8 cellular contexts compared by ENCODE assay signal in genomic region chr11:19713221-19714092, GRCh38. TPM values are rescaled to one million over a fixed set of nuclear protein-coding genes. Genes with fewer than 3 reads are reported as not detected.
DNase-seq lines count a peak whose midpoint lies in the region; ATAC-seq and TF ChIP-seq lines count a peak whose summit lies in the region.

No MANE protein-coding gene starts in this region.

- H3K36me3 Mint-ChIP-seq in activated CD4-positive, alpha-beta T cell treated with anti-CD3 and anti-CD28 coated beads, Interleukin-2, amount 10 ng/mL, durations not matched to agents 7 days and 5 days (ENCODE audit: low read depth), result no peaks in the 10 kb centered on the region

- POLR2A ChIA-PET in BJ (lab: Charles Lee), result no interaction called here
- POLR2A ChIA-PET in activated CD4-positive, alpha-beta T cell treated with anti-CD3 and anti-CD28 coated beads, Interleukin-2, amount 10 ng/mL, durations not matched to agents 7 days and 5 days (lab: Charles Lee), result no interaction called here

- no peaks in the 10 kb centered on the region; the same call in 1 of the 2 replicates for H3K36me3 ChIP-seq in BJ (ENCODE audit: control insufficient read depth, insufficient read depth, low read length)
- no peaks in the 10 kb centered on the region for H3K36me3 ChIP-seq in skeletal muscle tissue (ENCODE audit: control insufficient read depth in 3 of 3, insufficient read depth in 3 of 3, low read length in 3 of 3)

- H3K27me3 ChIP-seq in BJ (ENCODE audit: control insufficient read depth, insufficient read depth, low read length), result no peaks in the 10 kb centered on the region
- H3K27me3 ChIP-seq in skeletal muscle tissue (ENCODE audit: control insufficient read depth in 3 of 3, insufficient read depth in 3 of 3, low read length in 3 of 3), result peaks cover 22 to 27% (median 24%) of the 10 kb centered on the region in 3 donors

- ATAC-seq in GM21529 (IDR thresholded peaks at IDR 0.05; ENCODE audit: unreplicated experiment) (peak; percentile 0), left ventricle myocardium superior (no peak), HG03469 (IDR thresholded peaks at IDR 0.05; ENCODE audit: unreplicated experiment) (no peak), HG03025 (IDR thresholded peaks at IDR 0.05; ENCODE audit: low FRiP score, unreplicated experiment) (no peak)

- peaks cover 56% of the 10 kb centered on the region for H3K27me3 Mint-ChIP-seq in activated CD4-positive, alpha-beta T cell treated with anti-CD3 and anti-CD28 coated beads, Interleukin-2, amount 10 ng/mL, durations not matched to agents 7 days and 5 days

- peaks cover 26% of the 10 kb centered on the region for H3K4me1 Mint-ChIP-seq in activated CD4-positive, alpha-beta T cell treated with anti-CD3 and anti-CD28 coated beads, Interleukin-2, amount 10 ng/mL, durations not matched to agents 7 days and 5 days

- no peak for DNase-seq in BJ (ENCODE audit: low read depth)
- peak; percentile 9 for DNase-seq in activated CD4-positive, alpha-beta T cell treated with anti-CD3 and anti-CD28 coated beads, Interleukin-2, amount 10 ng/mL, durations not matched to agents 7 days and 5 days
- peak; percentile 44 for DNase-seq in left ventricle myocardium superior
- no peak for DNase-seq in DMS114 treated with DMSO at 0.1 percent for 48 hours (lab: John Stamatoyannopoulos, UW; ENCODE audit: unreplicated experiment)

- intact Hi-C loops in left ventricle myocardium superior (cut with micrococcal nuclease), result no loop called here

- peak overlapping the region; percentile 78 for H3K4me3 ChIP-seq in BJ (ENCODE audit: low read depth, low read length)
- H3K4me3 ChIP-seq in skeletal muscle tissue (ENCODE audit: low read length in 3 of 3), result peak overlapping the region; percentile 80 to 89 (median 83)

- peaks cover 30 to 41% (median 36%) of the 10 kb centered on the region in 3 donors for H3K4me1 ChIP-seq in skeletal muscle tissue (ENCODE audit: control insufficient read depth in 3 of 3, insufficient read depth in 3 of 3, low read length in 3 of 3)

- no peak for TF ChIP-seq CTCF in BJ (IDR thresholded peaks at IDR 0.05; ENCODE audit: insufficient read depth, low read depth, low read length)

- no peaks in the 10 kb centered on the region for H3K9me3 ChIP-seq in skeletal muscle tissue (ENCODE audit: control insufficient read depth in 3 of 3, low read length in 3 of 3)

- H3K9ac ChIP-seq in skeletal muscle tissue (ENCODE audit: low read depth in 1 of 3, low read length in 3 of 3), result peak overlapping the region; percentile 75 to 85 (median 80)

- CTCF ChIA-PET in BJ (lab: Yijun Ruan, JAX), result interaction anchor here (0.6 to 2.9 kb wide), 6 partner anchors 10 to 273 kb away, joined by 3 to 12 read pairs (median 6); no protein-coding TSS in a partner anchor
- CTCF ChIA-PET in activated CD4-positive, alpha-beta T cell treated with anti-CD3 and anti-CD28 coated beads, Interleukin-2, amount 10 ng/mL, durations not matched to agents 7 days and 5 days (lab: Charles Lee), result interaction anchor here (1.2 to 1.6 kb wide), 2 partner anchors 10 to 11 kb away, joined by 4 to 6 read pairs; no protein-coding TSS in a partner anchor

- peak overlapping the region; percentile 73 for H3K4me3 Mint-ChIP-seq in activated CD4-positive, alpha-beta T cell treated with anti-CD3 and anti-CD28 coated beads, Interleukin-2, amount 10 ng/mL, durations not matched to agents 7 days and 5 days

- no peak overlapping the region for H3K27ac Mint-ChIP-seq in activated CD4-positive, alpha-beta T cell treated with anti-CD3 and anti-CD28 coated beads, Interleukin-2, amount 10 ng/mL, durations not matched to agents 7 days and 5 days

- no peaks in the 10 kb centered on the region for H3K9me3 Mint-ChIP-seq in activated CD4-positive, alpha-beta T cell treated with anti-CD3 and anti-CD28 coated beads, Interleukin-2, amount 10 ng/mL, durations not matched to agents 7 days and 5 days

- H3K27ac ChIP-seq in skeletal muscle tissue (ENCODE audit: low read depth, low read length), result peak overlapping the region; percentile 33

RNA-seq across cellular contexts. Expression of gene NAV2, which starts 0.8 kb away (rescaled TPM):
- 3.8 and 6.1 TPM in 2 replicates for polyA plus RNA-seq in BJ (2011; rRNA removed)
- 18.7 and 27.1 TPM in 2 replicates for polyA minus RNA-seq in BJ (2011; rRNA and poly(A)+ RNA removed)
- total RNA-seq in activated CD4-positive, alpha-beta T cell treated with anti-CD3 and anti-CD28 coated beads, Interleukin-2, amount 10 ng/mL, durations not matched to agents 7 days and 5 days, result 1 to 10 TPM in 1 of 2 experiments, under 1 TPM in 1; 0.29 to 1.1 TPM
- total RNA-seq in left ventricle myocardium superior (8.8 TPM), skeletal muscle tissue (43.3 TPM)

Comparison
In these comparisons a context has a peak if more than half of its experiments do, and no peak if none do; other contexts are left out.
1. DNase-seq: peak in activated CD4-positive, alpha-beta T cell treated with anti-CD3 and anti-CD28 coated beads, Interleukin-2, amount 10 ng/mL, durations not matched to agents 7 days and 5 days (single experiment) and left ventricle myocardium superior (single experiment); none in BJ (single experiment) and DMS114 treated with DMSO at 0.1 percent for 48 hours (single experiment).